In the genomic region with DNA sequence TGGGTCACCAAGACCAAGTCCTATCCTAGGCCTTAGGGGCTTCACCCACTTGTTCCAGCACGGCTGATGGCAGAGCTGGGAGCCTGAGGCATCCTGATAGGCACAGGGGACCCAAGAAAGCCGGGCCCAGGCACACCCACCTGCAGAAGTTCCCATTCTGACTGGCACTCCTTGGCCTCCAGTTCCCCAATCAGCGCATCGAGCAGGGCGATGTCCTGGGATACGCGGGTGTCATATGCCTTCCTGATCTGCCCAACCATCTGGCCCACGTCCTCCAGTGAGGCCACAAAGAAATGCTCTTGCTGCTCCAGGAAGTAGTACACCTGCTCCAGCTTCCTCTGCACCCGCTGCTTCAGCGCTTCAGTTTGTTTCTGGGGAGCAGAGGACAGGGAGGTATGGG, we compare ENCODE assay signal across 29 cellular contexts. TPM values are rescaled to one million over a fixed set of nuclear protein-coding genes. Genes with fewer than 3 reads are reported as not detected.
"Had no signal": no experiment of that assay in that cellular context is flagged by ENCODE, and none has a peak within 500 bp of the region (broad histone marks: within the 10 kb centered on the region; RNA-seq: fewer than 3 reads in every experiment).

No MANE protein-coding gene starts in this region.

- H3K27me3 ChIP-seq: body of pancreas, colonic mucosa had no signal

- H3K36me3 ChIP-seq: adrenal gland, colonic mucosa had no signal

- H3K9me3 ChIP-seq: adrenal gland, body of pancreas, colonic mucosa had no signal

- H3K27ac ChIP-seq: adrenal gland, body of pancreas, colonic mucosa, VCaP had no signal

- H3K4me1 ChIP-seq: adrenal gland, body of pancreas, colonic mucosa had no signal

- H3K4me3 ChIP-seq: adrenal gland, body of pancreas, colonic mucosa had no signal

- DNase-seq: activated CD4-positive, alpha-beta memory T cell treated with anti-CD3 and anti-CD28 coated beads, Interleukin-2, amount 10 ng/mL, durations not matched to agents 7 days and 5 days; activated CD4-positive, alpha-beta T cell treated with anti-CD3 and anti-CD28 coated beads for 1 hour; activated CD4-positive, alpha-beta T cell treated with anti-CD3 and anti-CD28 coated beads for 4 hours; activated CD4-positive, alpha-beta T cell treated with anti-CD3 and anti-CD28 coated beads, Interleukin-2, amount 10 ng/mL, durations not matched to agents 7 days and 5 days; activated CD4-positive, alpha-beta T cell treated with anti-CD3 and anti-CD28 coated beads, Interleukin-2, amount 50 U/mL, for 4 hours; activated effector memory CD4-positive, alpha-beta T cell treated with anti-CD3 and anti-CD28 coated beads, Interleukin-2, amount 50 U/mL, for 16 hours; activated naive CD4-positive, alpha-beta T cell treated with anti-CD3 and anti-CD28 coated beads for 36 hours; activated naive CD8-positive, alpha-beta T cell treated with anti-CD3 and anti-CD28 coated beads for 36 hours; activated naive CD8-positive, alpha-beta T cell treated with anti-CD3 and anti-CD28 coated beads, Interleukin-2, amount 50 U/mL, for 24 hours; activated T-cell treated with anti-CD3 and anti-CD28 coated beads, Interleukin-2, amount 50 U/mL, for 1 hour; activated T-cell treated with anti-CD3 and anti-CD28 coated beads, Interleukin-2, amount 50 U/mL, for 48 hours; amygdala; aorta; body of pancreas; central memory CD4-positive, alpha-beta T cell; cerebellar nuclear complex; colonic mucosa; effector CD8-positive, alpha-beta T cell; foreskin fibroblast; head of caudate nucleus; SW 1271; T-helper 1 cell; T-helper 2 cell had no signal

RNA-seq across cellular contexts. Expression of a gene that starts 9.6 kb away (rescaled TPM):
- total RNA-seq: activated T-helper 1 cell treated with anti-CD3 and anti-CD28 coated beads, Interleukin-12 subunit alpha, Interleukin-12 subunit beta, Interleukin-2, Interleukin-4 antibody, amounts not matched to agents 30 ng/mL and 10 ng/mL and 1 ng/mL, durations not matched to agents 14 hours and 24 hours and 36 hours; dermis microvascular lymphatic vessel endothelial cell; endothelial cell of umbilical vein; epithelial cell of proximal tubule had no signal
- polyA plus RNA-seq: endothelial cell of umbilical vein had no signal
